19 cellular contexts compared by ENCODE assay signal in genomic region chr1:110164951-110165350, GRCh38. TPM values are rescaled to one million over a fixed set of nuclear protein-coding genes. Genes with fewer than 3 reads are reported as not detected.
DNase-seq lines count a peak whose midpoint lies in the region; ATAC-seq, FAIRE-seq and TF ChIP-seq lines count a peak whose summit lies in the region.
"Had no signal": no experiment of that assay in that cellular context is flagged by ENCODE, and none has a peak within 500 bp of the region (broad histone marks: within the 10 kb centered on the region; RNA-seq: fewer than 3 reads in every experiment).

No MANE protein-coding gene starts in this region.

- dilution Hi-C loops in IMR-90 (cut with HindIII; ENCODE audit: low sequenced_read_pairs, unreplicated experiment), result no loop called here

- DNase-seq in Right ventricle myocardium inferior (ENCODE audit: missing footprints) (no peak), Right ventricle myocardium superior (no peak), IMR-90 (no peak), K562 (ENCODE audit: extremely low read depth in 1 of 4, low spot score in 3 of 4) (no peak), right lobe of liver (no peak), putamen (ENCODE audit: low spot score) (no peak), SKM-1 (lab: John Stamatoyannopoulos, UW; ENCODE audit: unreplicated experiment) (no peak)
- DNase-seq: DMS79 treated with DMSO at 0.1 percent for 48 hours, GOT3, NCI-H1105 treated with DMSO at 0.1 percent for 48 hours, NCI-H187, NCI-H2171, NCI-H446 treated with DMSO at 0.1 percent for 48 hours, NCI-H82, SIG-M5 had no signal

- H3K18ac ChIP-seq in IMR-90 (ENCODE audit: low read depth, low read length), result no peak overlapping the region

- H3K9ac ChIP-seq in IMR-90 (ENCODE audit: low read depth, low read length) (no peak overlapping the region), K562 (ENCODE audit: insufficient read depth in 1 of 2, low read depth in 2 of 2, low read length in 2 of 2) (no peak overlapping the region)

- no peak overlapping the region for H4K8ac ChIP-seq in IMR-90 (ENCODE audit: low read depth in 2 of 2, low read length in 2 of 2)

- no peak overlapping the region for H2BK15ac ChIP-seq in IMR-90 (ENCODE audit: low read depth, low read length)

- TF ChIP-seq POLR2A in IMR-90 (IDR thresholded peaks at IDR 0.05; ENCODE audit: low read depth, low read length) (no peak), K562 (conservative IDR thresholded peaks at IDR 0.05) (no peak), right lobe of liver (IDR thresholded peaks at IDR 0.05) (no peak)

- H4K20me1 ChIP-seq in IMR-90 (ENCODE audit: insufficient read depth, low read length), result no peaks in the 10 kb centered on the region
- H4K20me1 ChIP-seq in K562 (replicated peaks; ENCODE audit: control insufficient read depth, insufficient read depth, low read length), result peaks cover 9% of the 10 kb centered on the region; the same call in 1 of the 2 replicates

- H3K4me3 ChIP-seq in IMR-90 (ENCODE audit: insufficient read depth, low read depth, low read length) (no peak overlapping the region), K562 (no peak overlapping the region), right lobe of liver (no peak overlapping the region)

- H3K4me1 ChIP-seq in IMR-90 (ENCODE audit: control insufficient read depth, insufficient read depth, low read length), result no peaks in the 10 kb centered on the region
- no peaks in the 10 kb centered on the region for H3K4me1 ChIP-seq in K562 (replicated peaks in 1 of 2; ENCODE audit: control insufficient read depth in 2 of 2, insufficient read depth in 2 of 2, low read length in 2 of 2)
- no peaks in the 10 kb centered on the region for H3K4me1 ChIP-seq in right lobe of liver

- CTCF ChIA-PET in IMR-90 (lab: Yijun Ruan, JAX), result no interaction called here
- CTCF ChIA-PET in K562 (lab: Yijun Ruan, JAX; ENCODE audit: low intra/inter-chr PET ratio), result no interaction called here

- BruUV-seq in IMR-90 (replicated peaks; lab: Mats Ljungman, UMichigan) (no TSS peak), K562 (replicated peaks; lab: Mats Ljungman, UMichigan) (no TSS peak)

- no peak overlapping the region for H2BK20ac ChIP-seq in IMR-90 (ENCODE audit: low read depth, low read length)

- TF ChIP-seq CTCF in IMR-90 (conservative IDR thresholded peaks at IDR 0.05; ENCODE audit: low read depth, low read length) (no peak), K562 (IDR thresholded peaks at IDR 0.05 in 2 of 3, conservative IDR thresholded peaks at IDR 0.05 in 1 of 3; ENCODE audit: insufficient read depth in 2 of 3, low read depth in 1 of 3, low read length in 3 of 3) (no peak), right lobe of liver (IDR thresholded peaks at IDR 0.05) (no peak)

- in situ Hi-C loops in IMR-90 (cut with MboI; ENCODE audit: low sequenced_read_pairs) (no loop called here), K562 (cut with MboI) (no loop called here)

- H3K27ac ChIP-seq in IMR-90 (ENCODE audit: insufficient read depth, low read length) (no peak overlapping the region), K562 (ENCODE audit: extremely low read depth, low read depth, low read length) (no peak overlapping the region), right lobe of liver (no peak overlapping the region)

- H4K91ac ChIP-seq in IMR-90 (ENCODE audit: insufficient read depth, low read depth, low read length), result no peak overlapping the region

- intact Hi-C loops in Right ventricle myocardium inferior (cut with DNase I) (no loop called here), Right ventricle myocardium superior (cut with DNase I) (no loop called here), IMR-90 (cut with micrococcal nuclease) (no loop called here), K562 (cut with micrococcal nuclease) (no loop called here), right lobe of liver (cut with DNase I) (no loop called here)

- H3K14ac ChIP-seq in IMR-90 (replicated peaks; ENCODE audit: low read depth, low read length), result no peak overlapping the region

- H2BK5ac ChIP-seq in IMR-90 (ENCODE audit: low read depth, low read length, poor library complexity, severe bottlenecking), result no peak overlapping the region

- H4K5ac ChIP-seq in IMR-90 (ENCODE audit: low read depth, low read length), result no peak overlapping the region

- peaks cover 21% of the 10 kb centered on the region for H3K27me3 ChIP-seq in IMR-90 (ENCODE audit: control insufficient read depth, insufficient read depth, low read length)
- peaks cover 31 to 84% of the 10 kb centered on the region in 2 experiments for H3K27me3 ChIP-seq in K562 (ENCODE audit: control insufficient read depth in 2 of 2, insufficient read depth in 2 of 2, low read length in 2 of 2)
- no peaks in the 10 kb centered on the region for H3K27me3 ChIP-seq in right lobe of liver

- FAIRE-seq in K562 (lab: Jason Lieb, UNC), result no peak
- FAIRE-seq: A204.1, RCC 7860 had no signal

- no peaks in the 10 kb centered on the region for H3K79me2 ChIP-seq in K562 (ENCODE audit: control insufficient read depth, insufficient read depth, low read length)

- H3K23ac ChIP-seq in IMR-90 (ENCODE audit: low read depth, low read length), result no peak overlapping the region

- POLR2A ChIA-PET in IMR-90 (lab: Charles Lee; ENCODE audit: unreplicated experiment), result interaction anchor here (0.6 kb wide), 1 partner anchor 9 kb away, joined by 3 read pairs; no protein-coding TSS in a partner anchor
- POLR2A ChIA-PET in K562 (lab: Yijun Ruan, JAX), result interaction anchor here (0.7 kb wide), 2 partner anchors 8 to 10 kb away, joined by 3 to 4 read pairs; no protein-coding TSS in a partner anchor

- H3K9me3 ChIP-seq in IMR-90 (ENCODE audit: control insufficient read depth, insufficient read depth, low read length) (no peaks in the 10 kb centered on the region), K562 (replicated peaks; ENCODE audit: control insufficient read depth, insufficient read depth, low read depth, low read length) (no peaks in the 10 kb centered on the region), right lobe of liver (no peaks in the 10 kb centered on the region)

- no peak overlapping the region for H2AK9ac ChIP-seq in IMR-90 (replicated peaks; ENCODE audit: low read depth, low read length, poor library complexity)

- H2AFZ ChIP-seq in IMR-90 (replicated peaks; ENCODE audit: low read length, poor library complexity) (no peak overlapping the region), K562 (ENCODE audit: low read depth, low read length) (no peak overlapping the region)

- TF ChIP-seq RAD21 in IMR-90 (IDR thresholded peaks at IDR 0.05; ENCODE audit: low read length) (no peak), K562 (CRISPR knock-in tag; conservative IDR thresholded peaks at IDR 0.05 in 1 of 2, IDR thresholded peaks at IDR 0.05 in 1 of 2) (no peak)

- ATAC-seq in Right ventricle myocardium inferior (peak; percentile 27), Right ventricle myocardium superior (ENCODE audit: poor library complexity) (no peak), IMR-90 (ENCODE audit: low read depth) (peak; percentile 37; the same call in 1 of the 2 replicates), K562 (no peak), right lobe of liver (peak in 3 of 4 donors; percentile 28 to 79 (median 41)), GM19328 (IDR thresholded peaks at IDR 0.05; ENCODE audit: unreplicated experiment) (no peak)

- no peak overlapping the region for H3K56ac ChIP-seq in IMR-90 (ENCODE audit: extremely low read depth, insufficient read depth, low read length)

- no peaks in the 10 kb centered on the region for H3K9me1 ChIP-seq in IMR-90 (ENCODE audit: insufficient read depth, low read length)
- no peaks in the 10 kb centered on the region for H3K9me1 ChIP-seq in K562 (ENCODE audit: control insufficient read depth, insufficient read depth, low read length)

- H3K4ac ChIP-seq in IMR-90 (ENCODE audit: low read depth, low read length), result no peak overlapping the region

- no peaks in the 10 kb centered on the region for H3K36me3 ChIP-seq in IMR-90 (ENCODE audit: control insufficient read depth, insufficient read depth, low read length)
- no peaks in the 10 kb centered on the region for H3K36me3 ChIP-seq in K562 (ENCODE audit: control insufficient read depth, insufficient read depth, low read length)
- H3K36me3 ChIP-seq in right lobe of liver, result no peaks in the 10 kb centered on the region

- 25% methylated on average over 5 of the region's 9 CpGs; no CpG with 5 or more reads in 1 of the 2 experiments for WGBS in IMR-90 (ENCODE audit: extremely low coverage in 2 of 2, insufficient read length in 1 of 2), 2 experiments
- WGBS in K562 (ENCODE audit: insufficient coverage, low coverage, missing lambda C conversion rate), result 3% methylated on average over 7 of the region's 9 CpGs
- 20% methylated on average over 1 of the region's 9 CpGs for WGBS in right lobe of liver (ENCODE audit: insufficient coverage, low coverage, low lambda C conversion rate, missing lambda C conversion rate)

- TF ChIP-seq EP300 in K562 (IDR thresholded peaks at IDR 0.05; ENCODE audit: low read length), result no peak

- H3K4me2 ChIP-seq in IMR-90 (ENCODE audit: low read depth, low read length) (no peak overlapping the region), K562 (ENCODE audit: insufficient read depth, low read length) (no peak overlapping the region)

- no peak overlapping the region for H2BK120ac ChIP-seq in IMR-90 (ENCODE audit: low read depth, low read length)

- no peak overlapping the region for H2AK5ac ChIP-seq in IMR-90 (ENCODE audit: low read depth, low read length)

- H3K79me1 ChIP-seq in IMR-90 (ENCODE audit: low read depth in 1 of 2, low read length in 2 of 2), result no peaks in the 10 kb centered on the region

RNA-seq across cellular contexts. Expression of gene SLC6A17, which starts 14.7 kb away (rescaled TPM):
- total RNA-seq in Right ventricle myocardium inferior (not detected), Right ventricle myocardium superior (not detected), IMR-90 (2012; rRNA removed) (0.54 and 0.83 TPM in 2 replicates), K562 (2014; rRNA removed) (not detected in 2 replicates), K562 (2014; rRNA removed; fragmentation: Illumina TruSeq; extraction: Trizol) (not detected in 2 replicates), K562 (2015; rRNA removed; fragmentation: Illumina TruSeq; extraction: Trizol) (not detected in 2 replicates), K562 (2021) (not detected in 2 replicates), right lobe of liver (not detected)
- polyA plus RNA-seq in IMR-90 (2012; rRNA removed) (0.82 and 1.8 TPM in 2 replicates), K562 (2011; rRNA removed) (not detected in 2 replicates), K562 (2014; fragmentation: Illumina TruSeq; extraction: Trizol) (not detected in 2 replicates), K562 (2014; fragmentation: Nextera tagmentation; extraction: Ambion mirVana) (not detected), K562 (2014; rRNA removed) (not detected in 2 replicates)
- 0.38 and 0.54 TPM in 2 replicates for polyA plus RNA-seq in IMR-90 (2012; cell fraction: cytosol; rRNA removed)
- polyA plus RNA-seq in IMR-90 (2012; cell fraction: nucleus; rRNA removed; ENCODE audit: low replicate concordance), result 0.87 and 2.2 TPM in 2 replicates
- not detected in 2 replicates for total RNA-seq in K562 (2011; cell fraction: chromatin; rRNA removed; ENCODE audit: low replicate concordance)
- total RNA-seq in K562 (2011; cell fraction: nucleolus; rRNA removed), result not detected in 2 replicates
- not detected in 2 replicates for total RNA-seq in K562 (2011; cell fraction: nucleoplasm; rRNA removed)
- polyA plus RNA-seq in K562 (2011; cell fraction: cytosol; rRNA removed), result not detected in 2 replicates
- not detected in 2 replicates for polyA plus RNA-seq in K562 (2011; cell fraction: nucleus; rRNA removed)
- not detected in 2 replicates for polyA plus RNA-seq in K562 (2012)
- polyA minus RNA-seq in K562 (2011; rRNA and poly(A)+ RNA removed), result not detected in 2 replicates
- polyA minus RNA-seq in K562 (2011; cell fraction: cytosol; rRNA and poly(A)+ RNA removed), result not detected in 2 replicates
- polyA minus RNA-seq in K562 (2011; cell fraction: nucleus; rRNA and poly(A)+ RNA removed), result not detected in 2 replicates
- polyA plus RNA-seq: IgD-negative memory B cell had no signal

RNA-seq across cellular contexts. Expression of gene KCNC4, which starts 45.2 kb away (rescaled TPM):
- 5.1 TPM for total RNA-seq in Right ventricle myocardium inferior
- 4.2 TPM for total RNA-seq in Right ventricle myocardium superior
- 0.18 and 0.28 TPM in 2 replicates for total RNA-seq in IMR-90 (2012; rRNA removed)
- 1.9 and 2.3 TPM in 2 replicates for polyA plus RNA-seq in IMR-90 (2012; rRNA removed)
- polyA plus RNA-seq in IMR-90 (2012; cell fraction: cytosol; rRNA removed), result 1.3 and 2.1 TPM in 2 replicates
- 2.6 and 5.8 TPM in 2 replicates for polyA plus RNA-seq in IMR-90 (2012; cell fraction: nucleus; rRNA removed; ENCODE audit: low replicate concordance)
- 3.3 and 7.6 TPM in 2 replicates for total RNA-seq in K562 (2011; cell fraction: chromatin; rRNA removed; ENCODE audit: low replicate concordance)
- 3.0 and 4.3 TPM in 2 replicates for total RNA-seq in K562 (2011; cell fraction: nucleolus; rRNA removed)
- total RNA-seq in K562 (2011; cell fraction: nucleoplasm; rRNA removed), result 3.4 and 4.9 TPM in 2 replicates
- 0.73 and 2.3 TPM in 2 replicates for total RNA-seq in K562 (2014; rRNA removed)
- 0.13 and 0.33 TPM in 2 replicates for total RNA-seq in K562 (2014; rRNA removed; fragmentation: Illumina TruSeq; extraction: Trizol)
- total RNA-seq in K562 (2015; rRNA removed; fragmentation: Illumina TruSeq; extraction: Trizol), result 0.53 and 0.62 TPM in 2 replicates
- 1.8 and 2.0 TPM in 2 replicates for total RNA-seq in K562 (2021)
- 0.81 and 1.2 TPM in 2 replicates for polyA plus RNA-seq in K562 (2011; rRNA removed)
- polyA plus RNA-seq in K562 (2011; cell fraction: cytosol; rRNA removed), result 1.1 and 1.6 TPM in 2 replicates
- polyA plus RNA-seq in K562 (2011; cell fraction: nucleus; rRNA removed), result 3.5 and 6.6 TPM in 2 replicates
- polyA plus RNA-seq in K562 (2012), result 1.5 and 1.7 TPM in 2 replicates
- 0.64 and 0.79 TPM in 2 replicates for polyA plus RNA-seq in K562 (2014; fragmentation: Illumina TruSeq; extraction: Trizol)
- under 1 TPM; 0.07 to 0.13 TPM for polyA plus RNA-seq in K562 (2014; fragmentation: Nextera tagmentation; extraction: Ambion mirVana)
- polyA plus RNA-seq in K562 (2014; rRNA removed), result 0.90 and 1.2 TPM in 2 replicates
- 0.81 and 1.1 TPM in 2 replicates for polyA minus RNA-seq in K562 (2011; rRNA and poly(A)+ RNA removed)
- 0.95 and 1.6 TPM in 2 replicates for polyA minus RNA-seq in K562 (2011; cell fraction: cytosol; rRNA and poly(A)+ RNA removed)
- polyA minus RNA-seq in K562 (2011; cell fraction: nucleus; rRNA and poly(A)+ RNA removed), result 2.4 and 2.6 TPM in 2 replicates
- 1 to 10 TPM in 4 of 6 experiments, under 1 TPM in 2; 0.37 to 4.4 (median 1.7) TPM for total RNA-seq in right lobe of liver

RNA-seq across cellular contexts. Expression of gene UBL4B, which starts 52.7 kb away (rescaled TPM):
- total RNA-seq in Right ventricle myocardium inferior (not detected), Right ventricle myocardium superior (not detected), IMR-90 (2012; rRNA removed) (not detected in 2 replicates), K562 (2014; rRNA removed) (not detected in 2 replicates), K562 (2014; rRNA removed; fragmentation: Illumina TruSeq; extraction: Trizol) (not detected in 2 replicates), K562 (2015; rRNA removed; fragmentation: Illumina TruSeq; extraction: Trizol) (not detected in 2 replicates), K562 (2021) (not detected in 2 replicates), right lobe of liver (not detected)
- polyA plus RNA-seq in IMR-90 (2012; rRNA removed) (not detected in 2 replicates), K562 (2011; rRNA removed) (0.05 TPM in 1 of 2 replicates, not detected in the other), K562 (2014; fragmentation: Illumina TruSeq; extraction: Trizol) (not detected in 2 replicates), K562 (2014; fragmentation: Nextera tagmentation; extraction: Ambion mirVana) (not detected), K562 (2014; rRNA removed) (not detected in 2 replicates)
- not detected in 2 replicates for polyA plus RNA-seq in IMR-90 (2012; cell fraction: cytosol; rRNA removed)
- polyA plus RNA-seq in IMR-90 (2012; cell fraction: nucleus; rRNA removed; ENCODE audit: low replicate concordance), result 0.05 TPM in 1 of 2 replicates, not detected in the other
- not detected in 2 replicates for total RNA-seq in K562 (2011; cell fraction: chromatin; rRNA removed; ENCODE audit: low replicate concordance)
- total RNA-seq in K562 (2011; cell fraction: nucleolus; rRNA removed), result not detected in 2 replicates
- total RNA-seq in K562 (2011; cell fraction: nucleoplasm; rRNA removed), result not detected in 2 replicates
- polyA plus RNA-seq in K562 (2011; cell fraction: cytosol; rRNA removed), result 0.03 TPM in 1 of 2 replicates, not detected in the other
- polyA plus RNA-seq in K562 (2011; cell fraction: nucleus; rRNA removed), result 0.07 and 0.09 TPM in 2 replicates
- polyA plus RNA-seq in K562 (2012), result 0.07 and 1.3 TPM in 2 replicates
- not detected in 2 replicates for polyA minus RNA-seq in K562 (2011; rRNA and poly(A)+ RNA removed)
- not detected in 2 replicates for polyA minus RNA-seq in K562 (2011; cell fraction: cytosol; rRNA and poly(A)+ RNA removed)
- 0.22 TPM in 1 of 2 replicates, not detected in the other for polyA minus RNA-seq in K562 (2011; cell fraction: nucleus; rRNA and poly(A)+ RNA removed)
- polyA plus RNA-seq: IgD-negative memory B cell had no signal

Comparison
In these comparisons a context has a peak if more than half of its experiments do, and no peak if none do; other contexts are left out.
1. ATAC-seq: peak in Right ventricle myocardium inferior (single experiment), IMR-90 (single experiment) and right lobe of liver (3 of 4); none in Right ventricle myocardium superior (single experiment), K562 (single experiment) and GM19328 (single experiment).